In the genomic region with DNA sequence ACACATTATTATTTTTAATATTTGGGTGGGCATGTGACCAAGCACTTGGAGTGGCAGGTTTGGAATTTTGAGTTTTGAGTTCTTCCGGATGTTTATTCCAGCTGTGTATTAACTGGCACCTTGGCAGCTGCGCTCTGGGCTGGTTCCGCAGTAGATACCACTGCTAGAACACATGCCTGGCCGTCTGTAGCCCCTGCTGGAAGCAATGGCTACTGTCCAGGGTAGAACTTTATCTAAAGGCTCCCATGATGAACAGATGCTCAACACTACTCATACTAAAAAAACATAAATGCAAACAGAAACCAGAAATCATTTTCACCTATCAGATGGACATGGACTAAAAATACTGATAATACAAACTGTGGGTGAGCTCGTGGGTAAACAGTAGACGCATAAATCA, we compare ENCODE assay signal across 18 cellular contexts.
"Had no signal": no experiment of that assay in that cellular context is flagged by ENCODE, and none has a peak within 500 bp of the region (broad histone marks: within the 10 kb centered on the region; RNA-seq: fewer than 3 reads in every experiment).

No MANE protein-coding gene starts in this region.

- H3K27ac Mint-ChIP-seq: activated B cell treated with CpG ODN at 0.5 μM for 24 hours; activated CD4-positive, alpha-beta T cell treated with anti-CD3 and anti-CD28 coated beads, Interleukin-2, amount 10 ng/mL, durations not matched to agents 24 days and 14 days; memory B cell had no signal

- H3K27ac ChIP-seq: breast epithelium, gastrocnemius medialis, heart right ventricle had no signal

- H3K4me3 ChIP-seq: breast epithelium, gastrocnemius medialis, heart right ventricle, mucosa of descending colon, skin epidermis had no signal

- H3K4me3 Mint-ChIP-seq: activated B cell treated with CpG ODN at 0.5 μM for 24 hours; activated CD4-positive, alpha-beta T cell treated with anti-CD3 and anti-CD28 coated beads, Interleukin-2, amount 10 ng/mL, durations not matched to agents 24 days and 14 days; effector memory CD8-positive, alpha-beta T cell; memory B cell; naive thymus-derived CD8-positive, alpha-beta T cell had no signal

- H3K36me3 ChIP-seq: breast epithelium had no signal

- DNase-seq: activated B cell treated with CpG ODN at 0.5 μM for 24 hours; activated CD4-positive, alpha-beta T cell treated with anti-CD3 and anti-CD28 coated beads, Interleukin-2, amount 10 ng/mL, durations not matched to agents 24 days and 14 days; activated CD8-positive, alpha-beta memory T cell treated with anti-CD3 and anti-CD28 coated beads for 24 hours; activated naive CD4-positive, alpha-beta T cell treated with Interleukin-2 at 50 U/mL for 16 hours; anterior cingulate cortex; dermis blood vessel endothelial cell; effector memory CD8-positive, alpha-beta T cell; gastrocnemius medialis; heart right ventricle; mucosa of descending colon; naive thymus-derived CD8-positive, alpha-beta T cell; posterior cingulate gyrus; stimulated activated naive CD8-positive, alpha-beta T cell treated with anti-CD3 and anti-CD28 coated beads, Interleukin-15, Interleukin-2, amounts not matched to agents 100 U/mL and 50 U/mL, for 24 hours; T-helper 2 cell; trophoblast cell had no signal

- H3K9me3 ChIP-seq: breast epithelium, gastrocnemius medialis, heart right ventricle, mucosa of descending colon had no signal

- H3K4me1 ChIP-seq: gastrocnemius medialis, heart right ventricle had no signal

- H3K27me3 ChIP-seq: breast epithelium, gastrocnemius medialis, heart right ventricle had no signal

- H3K27me3 Mint-ChIP-seq: activated B cell treated with CpG ODN at 0.5 μM for 24 hours; activated CD4-positive, alpha-beta T cell treated with anti-CD3 and anti-CD28 coated beads, Interleukin-2, amount 10 ng/mL, durations not matched to agents 24 days and 14 days; effector memory CD8-positive, alpha-beta T cell; memory B cell; naive thymus-derived CD8-positive, alpha-beta T cell had no signal

- H3K9me3 Mint-ChIP-seq: activated B cell treated with CpG ODN at 0.5 μM for 24 hours; activated CD4-positive, alpha-beta T cell treated with anti-CD3 and anti-CD28 coated beads, Interleukin-2, amount 10 ng/mL, durations not matched to agents 24 days and 14 days; effector memory CD8-positive, alpha-beta T cell; memory B cell; naive thymus-derived CD8-positive, alpha-beta T cell had no signal

- H3K4me1 Mint-ChIP-seq: activated B cell treated with CpG ODN at 0.5 μM for 24 hours; activated CD4-positive, alpha-beta T cell treated with anti-CD3 and anti-CD28 coated beads, Interleukin-2, amount 10 ng/mL, durations not matched to agents 24 days and 14 days; memory B cell had no signal
